In genomic region chr10:14833106-14833505, GRCh38 we compare ENCODE assay signal across 11 cellular contexts.
"Had no signal": no experiment of that assay in that cellular context is flagged by ENCODE, and none has a peak within 500 bp of the region (broad histone marks: within the 10 kb centered on the region; RNA-seq: fewer than 3 reads in every experiment).

No MANE protein-coding gene starts in this region.

- H3K27ac ChIP-seq: GM23248 had no signal

- H3K36me3 ChIP-seq: HAP-1 had no signal

- ATAC-seq: GM23338, HCT116 had no signal

- H3K4me2 ChIP-seq: GM23338 had no signal

- H3K27ac Mint-ChIP-seq: GM23338, H9, HFFc6 had no signal

- H3K9me3 Mint-ChIP-seq: GM23338, H9, HFFc6 had no signal

- FAIRE-seq: H1, H54 had no signal

- H3K9me3 ChIP-seq: HAP-1 had no signal

- H3K9ac ChIP-seq: GM23248 had no signal

- DNase-seq: GM23248, GOT3, H7, H9, HCEC 1CT, HFFc6 had no signal

- H3K4me3 Mint-ChIP-seq: GM23338, H9, HFFc6 had no signal

- H2AFZ ChIP-seq: GM23248, GM23338 had no signal

- H3K4me3 ChIP-seq: GM23248, GM23338, HAP-1 had no signal
